8 cellular contexts compared by ENCODE assay signal in the genomic region with DNA sequence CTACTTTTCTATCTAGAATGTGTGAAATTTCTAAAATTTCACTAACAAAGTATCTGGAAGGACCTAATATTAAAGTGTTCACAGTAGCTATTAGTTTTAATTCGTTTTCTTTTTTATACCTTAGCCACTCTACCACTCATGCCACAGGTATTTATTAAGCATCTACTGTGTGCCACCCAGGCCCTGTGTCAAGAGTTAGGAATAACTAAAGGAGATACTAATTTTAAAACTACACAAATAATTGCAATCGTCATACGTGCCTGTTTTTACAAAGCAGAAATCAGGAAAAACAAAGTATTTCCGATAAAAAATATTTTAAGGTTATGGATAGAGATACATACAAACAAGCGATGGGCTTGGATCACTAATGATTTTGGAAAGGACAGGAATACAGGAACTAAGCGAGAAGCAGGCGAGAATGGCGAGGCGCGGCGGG. TPM values are rescaled to one million over a fixed set of nuclear protein-coding genes. Genes with fewer than 3 reads are reported as not detected.
DNase-seq lines count a peak whose midpoint lies in the region; ATAC-seq, FAIRE-seq and TF ChIP-seq lines count a peak whose summit lies in the region.

No MANE protein-coding gene starts in this region.

- peak overlapping the region; percentile 72 for H3K27ac Mint-ChIP-seq in T-helper 2 cell treated with Interferon-gamma antibody and Interleukin-4, amounts not matched to agents 5 μg/mL and 100 μg/mL, for 36 hours
- peak overlapping the region; percentile 76 for H3K27ac Mint-ChIP-seq in activated naive CD8-positive, alpha-beta T cell treated with anti-CD3 and anti-CD28 coated beads, Interleukin-2, amount 50 U/mL, for 24 hours

- H3K36me3 ChIP-seq in kidney (ENCODE audit: control insufficient read depth in 1 of 2, insufficient read depth in 2 of 2, low read length in 2 of 2) (no peaks in the 10 kb centered on the region), subcutaneous abdominal adipose tissue (ENCODE audit: control insufficient read depth in 5 of 5, insufficient read depth in 5 of 5, low read length in 5 of 5) (no peaks in the 10 kb centered on the region)

- no peak for DNase-seq in T-helper 2 cell treated with Interferon-gamma antibody and Interleukin-4, amounts not matched to agents 5 μg/mL and 100 μg/mL, for 36 hours (ENCODE audit: low spot score)
- DNase-seq in T-helper 2 cell (no peak), kidney (no peak), DMS79 treated with DMSO at 0.1 percent for 48 hours (lab: John Stamatoyannopoulos, UW) (no peak), COR-L47 (lab: John Stamatoyannopoulos, UW) (no peak)
- DNase-seq in activated naive CD8-positive, alpha-beta T cell treated with anti-CD3 and anti-CD28 coated beads, Interleukin-2, amount 50 U/mL, for 24 hours = no peak

- intact Hi-C loops in kidney (cut with DNase I) = no loop called here

- no peak for FAIRE-seq in kidney (lab: Jason Lieb, UNC)

- H3K27me3 Mint-ChIP-seq in T-helper 2 cell treated with Interferon-gamma antibody and Interleukin-4, amounts not matched to agents 5 μg/mL and 100 μg/mL, for 36 hours (ENCODE audit: low read depth) = no peaks in the 10 kb centered on the region
- H3K27me3 Mint-ChIP-seq in activated naive CD8-positive, alpha-beta T cell treated with anti-CD3 and anti-CD28 coated beads, Interleukin-2, amount 50 U/mL, for 24 hours = no peaks in the 10 kb centered on the region

- no peaks in the 10 kb centered on the region for H3K9me3 ChIP-seq in kidney (ENCODE audit: control insufficient read depth in 1 of 2, low read length in 2 of 2)
- H3K9me3 ChIP-seq in subcutaneous abdominal adipose tissue (ENCODE audit: control insufficient read depth in 5 of 5, low read length in 5 of 5) = peaks cover 0 to under 1% (median 0%) of the 10 kb centered on the region in 5 donors

- H3K4me1 Mint-ChIP-seq in T-helper 2 cell treated with Interferon-gamma antibody and Interleukin-4, amounts not matched to agents 5 μg/mL and 100 μg/mL, for 36 hours (ENCODE audit: low read depth) = peaks cover 38% of the 10 kb centered on the region
- H3K4me1 Mint-ChIP-seq in activated naive CD8-positive, alpha-beta T cell treated with anti-CD3 and anti-CD28 coated beads, Interleukin-2, amount 50 U/mL, for 24 hours = peaks cover 42% of the 10 kb centered on the region

- H3K4me3 Mint-ChIP-seq in T-helper 2 cell treated with Interferon-gamma antibody and Interleukin-4, amounts not matched to agents 5 μg/mL and 100 μg/mL, for 36 hours = peak overlapping the region; percentile 99
- peak overlapping the region; percentile 93 for H3K4me3 Mint-ChIP-seq in activated naive CD8-positive, alpha-beta T cell treated with anti-CD3 and anti-CD28 coated beads, Interleukin-2, amount 50 U/mL, for 24 hours

- no peaks in the 10 kb centered on the region for H3K27me3 ChIP-seq in subcutaneous abdominal adipose tissue (ENCODE audit: control insufficient read depth in 5 of 5, insufficient read depth in 4 of 5, low read length in 5 of 5)

- H3K4me1 ChIP-seq in kidney (ENCODE audit: control insufficient read depth in 1 of 2, insufficient read depth in 1 of 2, low read depth in 1 of 2, low read length in 2 of 2) (peaks cover 3 to 4% of the 10 kb centered on the region in 2 donors), subcutaneous abdominal adipose tissue (ENCODE audit: control insufficient read depth in 5 of 5, insufficient read depth in 5 of 5, low read length in 5 of 5) (peaks cover 5 to 50% (median 44%) of the 10 kb centered on the region in 5 donors)

- H3K27ac ChIP-seq in kidney (ENCODE audit: low read depth in 2 of 2, low read length in 2 of 2) = peak overlapping the region; percentile 77 to 89
- peak overlapping the region; percentile 92 for H3K27ac ChIP-seq in subcutaneous abdominal adipose tissue (ENCODE audit: low read depth, low read length)

- H3K4me3 ChIP-seq in kidney (ENCODE audit: low read length in 2 of 2) (peak overlapping the region; percentile 48 to 65), subcutaneous abdominal adipose tissue (ENCODE audit: low read depth in 1 of 5, low read length in 5 of 5) (peak overlapping the region; percentile 61 to 93 (median 89))

- TF ChIP-seq CTCF in kidney (IDR thresholded peaks at IDR 0.05; ENCODE audit: borderline replicate concordance, extremely low read depth, insufficient read depth) = no peak

- H3K9me3 Mint-ChIP-seq in T-helper 2 cell treated with Interferon-gamma antibody and Interleukin-4, amounts not matched to agents 5 μg/mL and 100 μg/mL, for 36 hours = no peaks in the 10 kb centered on the region
- H3K9me3 Mint-ChIP-seq in activated naive CD8-positive, alpha-beta T cell treated with anti-CD3 and anti-CD28 coated beads, Interleukin-2, amount 50 U/mL, for 24 hours = no peaks in the 10 kb centered on the region

- H3K9ac ChIP-seq in kidney (ENCODE audit: low read length in 2 of 2) = peak overlapping the region; percentile 37 to 57
- H3K9ac ChIP-seq in subcutaneous abdominal adipose tissue (ENCODE audit: low read length in 5 of 5) = peak overlapping the region in 4 of 5 donors; percentile 64 to 91 (median 88)

- H3K36me3 Mint-ChIP-seq in T-helper 2 cell treated with Interferon-gamma antibody and Interleukin-4, amounts not matched to agents 5 μg/mL and 100 μg/mL, for 36 hours (ENCODE audit: low read depth) = peaks cover 14% of the 10 kb centered on the region
- H3K36me3 Mint-ChIP-seq in activated naive CD8-positive, alpha-beta T cell treated with anti-CD3 and anti-CD28 coated beads, Interleukin-2, amount 50 U/mL, for 24 hours (ENCODE audit: low read depth) = peaks cover 4% of the 10 kb centered on the region

- no peak for ATAC-seq in activated naive CD8-positive, alpha-beta T cell treated with anti-CD3 and anti-CD28 coated beads, Interleukin-2, amount 50 U/mL, for 24 hours
- no peak for ATAC-seq in HG03095 (IDR thresholded peaks at IDR 0.05; ENCODE audit: unreplicated experiment)

RNA-seq across cellular contexts. Expression of a gene that starts 0.5 kb away (rescaled TPM):
- total RNA-seq in kidney = 28.1 TPM
- polyA plus RNA-seq in kidney (ENCODE audit: insufficient read depth, low read depth, low replicate concordance) = 2.8 TPM

RNA-seq across cellular contexts. Expression of a gene that starts 43.3 kb away (rescaled TPM):
- total RNA-seq in kidney = not detected
- polyA plus RNA-seq in kidney (ENCODE audit: insufficient read depth, low read depth, low replicate concordance) = not detected
